Comparison of ENCODE assay signal across 11 cellular contexts in genomic region chr10:32379950-32380547, GRCh38. TPM values are rescaled to one million over a fixed set of nuclear protein-coding genes. Genes with fewer than 3 reads are reported as not detected.
DNase-seq lines count a peak whose midpoint lies in the region; ATAC-seq, FAIRE-seq and TF ChIP-seq lines count a peak whose summit lies in the region.
"Had no signal": no experiment of that assay in that cellular context is flagged by ENCODE, and none has a peak within 500 bp of the region (broad histone marks: within the 10 kb centered on the region; RNA-seq: fewer than 3 reads in every experiment).

No MANE protein-coding gene starts in this region.

- H3K27ac Mint-ChIP-seq in H9: no peak overlapping the region
- no peak overlapping the region for H3K27ac Mint-ChIP-seq in naive thymus-derived CD4-positive, alpha-beta T cell
- H3K27ac Mint-ChIP-seq: natural killer cell had no signal

- peaks cover 6 to 12% of the 10 kb centered on the region in 2 experiments for H3K4me1 Mint-ChIP-seq in H9
- peaks cover 6 to 13% (median 6%) of the 10 kb centered on the region in 7 donors for H3K4me1 Mint-ChIP-seq in naive thymus-derived CD4-positive, alpha-beta T cell

- H3K4me2 ChIP-seq in H9 (ENCODE audit: insufficient read depth, insufficient read length, low read length) (peak overlapping the region; percentile 88), K562 (ENCODE audit: insufficient read depth, low read length) (peak overlapping the region; percentile 87)

- no peak overlapping the region for H3K18ac ChIP-seq in H9 (ENCODE audit: insufficient read length, low read depth, low read length)

- no peak overlapping the region for H3K4me3 Mint-ChIP-seq in H9
- no peak overlapping the region for H3K4me3 Mint-ChIP-seq in naive thymus-derived CD4-positive, alpha-beta T cell
- H3K4me3 Mint-ChIP-seq: IgD-negative memory B cell had no signal

- POLR2A ChIA-PET in A673 (lab: Charles Lee; ENCODE audit: low non-redundant PET) (no interaction called here), K562 (lab: Yijun Ruan, JAX) (interaction anchor here (0.8 to 1.6 kb wide), 4 partner anchors 13 to 51 kb away, joined by 3 to 6 read pairs (median 4); no protein-coding TSS in a partner anchor)
- POLR2A ChIA-PET in naive thymus-derived CD4-positive, alpha-beta T cell (lab: Charles Lee): interaction anchor here (0.6 to 10.0 kb wide), 10 partner anchors 27 to 880 kb away, joined by 3 to 111 read pairs (median 6); partner anchors contain the start of gene CCDC7

- H2AFZ ChIP-seq in H9 (ENCODE audit: low read length): no peak overlapping the region
- H2AFZ ChIP-seq in K562 (ENCODE audit: low read depth, low read length): peak overlapping the region; percentile 96

- no peaks in the 10 kb centered on the region for H3K36me3 Mint-ChIP-seq in H9 (ENCODE audit: insufficient read depth in 1 of 3, low read depth in 3 of 3)
- H3K36me3 Mint-ChIP-seq in naive thymus-derived CD4-positive, alpha-beta T cell: peaks cover 0 to 3% (median 0%) of the 10 kb centered on the region in 5 donors
- H3K36me3 Mint-ChIP-seq: IgD-negative memory B cell, natural killer cell had no signal

- H2BK20ac ChIP-seq in H9 (ENCODE audit: low read depth, low read length, poor library complexity, severe bottlenecking): no peak overlapping the region

- CTCF ChIA-PET in A673 (lab: Charles Lee) (no interaction called here), K562 (lab: Yijun Ruan, JAX; ENCODE audit: low intra/inter-chr PET ratio) (no interaction called here)
- CTCF ChIA-PET in naive thymus-derived CD4-positive, alpha-beta T cell (lab: Charles Lee): interaction anchor here (1.3 kb wide), 1 partner anchor 759 kb away, joined by 3 read pairs; no protein-coding TSS in a partner anchor

- H3K4me1 ChIP-seq in A673 (ENCODE audit: insufficient read depth, low read length, poor library complexity, severe bottlenecking) (peaks cover 32% of the 10 kb centered on the region), H9 (ENCODE audit: insufficient read depth, low read length) (peaks cover 2% of the 10 kb centered on the region; the same call in 1 of the 2 replicates), K562 (replicated peaks in 1 of 2; ENCODE audit: control insufficient read depth in 2 of 2, insufficient read depth in 2 of 2, low read length in 2 of 2) (peaks cover 4 to 9% of the 10 kb centered on the region in 2 experiments; a peak in 3 of 5 replicates)
- peaks cover 0 to 8% of the 10 kb centered on the region in 2 donors for H3K4me1 ChIP-seq in naive thymus-derived CD4-positive, alpha-beta T cell (ENCODE audit: control insufficient read depth in 2 of 2, insufficient read depth in 2 of 2, low read length in 2 of 2)

- H2BK12ac ChIP-seq in H9 (ENCODE audit: insufficient read length, low read depth, low read length): no peak overlapping the region

- H3K27ac ChIP-seq in A673 (ENCODE audit: low read depth, low read length, poor library complexity, severe bottlenecking): peak overlapping the region; percentile 98
- H3K27ac ChIP-seq in H9 (ENCODE audit: insufficient read length, low read depth, low read length): peak overlapping the region; percentile 44
- H3K27ac ChIP-seq in K562 (ENCODE audit: extremely low read depth, low read depth, low read length): peak overlapping the region; percentile 96
- peak overlapping the region; percentile 91 for H3K27ac ChIP-seq in naive thymus-derived CD4-positive, alpha-beta T cell (ENCODE audit: low read depth, low read length)

- no peaks in the 10 kb centered on the region for H3K9me1 ChIP-seq in K562 (ENCODE audit: control insufficient read depth, insufficient read depth, low read length)

- H3K23me2 ChIP-seq in H9 (ENCODE audit: insufficient read length, low read depth, low read length, poor library complexity, severe bottlenecking): peaks cover 2% of the 10 kb centered on the region

- TF ChIP-seq POLR2A in K562 (conservative IDR thresholded peaks at IDR 0.05): no peak

- no CpG with 5 or more reads among the region's 7 CpGs for WGBS in H9 (ENCODE audit: extremely low coverage, insufficient read length, low lambda C conversion rate)
- WGBS in K562 (ENCODE audit: insufficient coverage, low coverage, missing lambda C conversion rate): 15% methylated on average over 7 of the region's 7 CpGs

- in situ Hi-C loops in K562 (cut with MboI): no loop called here

- no peaks in the 10 kb centered on the region for H3K79me1 ChIP-seq in H9 (ENCODE audit: insufficient read depth, low read depth, low read length, poor library complexity, severe bottlenecking)

- no peak for TF ChIP-seq RAD21 in K562 (CRISPR knock-in tag; conservative IDR thresholded peaks at IDR 0.05 in 1 of 2, IDR thresholded peaks at IDR 0.05 in 1 of 2)

- H3K27me3 ChIP-seq in A673 (replicated peaks; ENCODE audit: insufficient read depth, low read depth, low read length, poor library complexity): no peaks in the 10 kb centered on the region
- H3K27me3 ChIP-seq in H9 (ENCODE audit: insufficient read depth, low read length): no peaks in the 10 kb centered on the region
- H3K27me3 ChIP-seq in K562 (ENCODE audit: control insufficient read depth in 2 of 2, insufficient read depth in 2 of 2, low read length in 2 of 2): no peaks in the 10 kb centered on the region
- no peaks in the 10 kb centered on the region for H3K27me3 ChIP-seq in naive thymus-derived CD4-positive, alpha-beta T cell (ENCODE audit: control insufficient read depth in 2 of 2, insufficient read depth in 2 of 2, low read length in 2 of 2)

- no peak overlapping the region for H3T11ph ChIP-seq in H9 (ENCODE audit: low read length)

- H3K9me3 ChIP-seq in A673 (ENCODE audit: low read depth, low read length, poor library complexity, severe bottlenecking): no peaks in the 10 kb centered on the region
- H3K9me3 ChIP-seq in H9 (ENCODE audit: control insufficient read depth, low read depth, low read length): no peaks in the 10 kb centered on the region
- H3K9me3 ChIP-seq in K562 (replicated peaks; ENCODE audit: control insufficient read depth, insufficient read depth, low read depth, low read length): no peaks in the 10 kb centered on the region
- no peaks in the 10 kb centered on the region for H3K9me3 ChIP-seq in naive thymus-derived CD4-positive, alpha-beta T cell (ENCODE audit: control insufficient read depth in 2 of 3, low read length in 3 of 3)

- ATAC-seq in K562 (peak; percentile 3), GM18498 (IDR thresholded peaks at IDR 0.05; ENCODE audit: unreplicated experiment) (no peak)
- ATAC-seq in naive thymus-derived CD4-positive, alpha-beta T cell: no peak

- H3K4me3 ChIP-seq in A673 (ENCODE audit: low read depth, low read length, poor library complexity, severe bottlenecking): peak overlapping the region; percentile 76
- peak overlapping the region; percentile 63; the same call in 1 of the 2 replicates for H3K4me3 ChIP-seq in K562
- peak overlapping the region; percentile 92 for H3K4me3 ChIP-seq in naive thymus-derived CD4-positive, alpha-beta T cell (ENCODE audit: low read length)

- H3K9ac ChIP-seq in H9 (ENCODE audit: extremely low read depth, insufficient read length, low read length) (no peak overlapping the region), K562 (ENCODE audit: insufficient read depth in 1 of 2, low read depth in 2 of 2, low read length in 2 of 2) (peak overlapping the region; percentile 54 to 90; a peak in 3 of 4 replicates)

- no peak overlapping the region for H3K14ac ChIP-seq in H9 (ENCODE audit: insufficient read depth, low read length)

- H2AK5ac ChIP-seq in H9 (ENCODE audit: insufficient read length, low read length): no peak overlapping the region

- no peak overlapping the region for H4K8ac ChIP-seq in H9 (replicated peaks; ENCODE audit: insufficient read length, low read depth, low read length)

- H3K36me3 ChIP-seq in A673 (ENCODE audit: insufficient read depth, low read length, poor library complexity, severe bottlenecking): peaks cover 13% of the 10 kb centered on the region
- no peaks in the 10 kb centered on the region for H3K36me3 ChIP-seq in K562 (ENCODE audit: control insufficient read depth, insufficient read depth, low read length)
- no peaks in the 10 kb centered on the region for H3K36me3 ChIP-seq in naive thymus-derived CD4-positive, alpha-beta T cell (ENCODE audit: control insufficient read depth in 2 of 3, insufficient read depth in 3 of 3, low read length in 3 of 3)

- no peak overlapping the region for H3K23ac ChIP-seq in H9 (ENCODE audit: insufficient read length, low read depth, low read length)

- peak; percentile 81 for FAIRE-seq in K562 (lab: Jason Lieb, UNC)

- H3K56ac ChIP-seq in H9 (ENCODE audit: insufficient read length, low read depth, low read length): no peak overlapping the region

- no peak overlapping the region for H3K4ac ChIP-seq in H9 (ENCODE audit: low read depth, low read length)

- TF ChIP-seq CTCF in A673 (conservative IDR thresholded peaks at IDR 0.05; ENCODE audit: low read depth, low read length): no peak
- TF ChIP-seq CTCF in H9 (conservative IDR thresholded peaks at IDR 0.05): no peak
- no peak for TF ChIP-seq CTCF in K562 (IDR thresholded peaks at IDR 0.05 in 2 of 3, conservative IDR thresholded peaks at IDR 0.05 in 1 of 3; ENCODE audit: insufficient read depth in 2 of 3, low read depth in 1 of 3, low read length in 3 of 3)

- intact Hi-C loops in A673 (cut with micrococcal nuclease; ENCODE audit: unreplicated experiment) (loop anchor here (2.0 to 10.0 kb wide), 3 partner anchors 21 to 625 kb away; partner anchors contain the start of gene CCDC7), K562 (cut with micrococcal nuclease) (loop anchor here (2.0 to 10.0 kb wide), 5 partner anchors 39 to 625 kb away; partner anchors contain the start of genes CCDC7 and ITGB1)
- intact Hi-C loops in naive thymus-derived CD4-positive, alpha-beta T cell (cut with micrococcal nuclease): loop anchor here (2.0 to 10.0 kb wide), 12 partner anchors 323 to 1943 kb away; partner anchors contain the start of genes ITGB1 (in 2 of the 2), ARHGAP12 (in 1 of the 2) and KIF5B (in 1 of the 2)

- H4K91ac ChIP-seq in H9 (ENCODE audit: insufficient read length, low read depth, low read length): no peak overlapping the region

- no peak overlapping the region for H2BK120ac ChIP-seq in H9 (ENCODE audit: low read depth, low read length, poor library complexity, severe bottlenecking)

- H3K79me2 ChIP-seq in H9 (ENCODE audit: insufficient read depth, low read length): no peaks in the 10 kb centered on the region; the same call in 1 of the 2 replicates
- H3K79me2 ChIP-seq in K562 (ENCODE audit: control insufficient read depth, insufficient read depth, low read length): peaks cover 38% of the 10 kb centered on the region

- H4K20me1 ChIP-seq in H9 (ENCODE audit: control insufficient read depth, insufficient read depth, insufficient read length): no peaks in the 10 kb centered on the region
- no peaks in the 10 kb centered on the region for H4K20me1 ChIP-seq in K562 (replicated peaks; ENCODE audit: control insufficient read depth, insufficient read depth, low read length)

- no peaks in the 10 kb centered on the region for H3K27me3 Mint-ChIP-seq in H9 (ENCODE audit: low read depth)
- H3K27me3 Mint-ChIP-seq in naive thymus-derived CD4-positive, alpha-beta T cell: no peaks in the 10 kb centered on the region
- H3K27me3 Mint-ChIP-seq: IgD-negative memory B cell had no signal

- no peak overlapping the region for H2BK15ac ChIP-seq in H9 (ENCODE audit: low read depth, low read length)

- no peak overlapping the region for H2BK5ac ChIP-seq in H9 (ENCODE audit: insufficient read length, low read length)

- H4K5ac ChIP-seq in H9 (ENCODE audit: insufficient read length, low read depth, low read length): no peak overlapping the region

- H3K9me3 Mint-ChIP-seq in H9: no peaks in the 10 kb centered on the region
- H3K9me3 Mint-ChIP-seq in naive thymus-derived CD4-positive, alpha-beta T cell: no peaks in the 10 kb centered on the region
- H3K9me3 Mint-ChIP-seq: IgD-negative memory B cell, natural killer cell had no signal

- DNase-seq in A673 (ENCODE audit: low spot score) (no peak), H9 (no peak), K562 (ENCODE audit: extremely low read depth in 1 of 4, low spot score in 3 of 4) (peak in 2 of 4 experiments; percentile 18 to 51), AG20443 (ENCODE audit: low spot score) (no peak)
- no peak for DNase-seq in naive thymus-derived CD4-positive, alpha-beta T cell
- DNase-seq in activated naive CD4-positive, alpha-beta T cell (lab: John Stamatoyannopoulos, UW): no peak
- no peak for DNase-seq in stimulated activated CD4-positive, alpha-beta T cell treated with anti-CD3 and anti-CD28 coated beads, Interleukin-2, amount 100 ng/mL, for 48 hours
- DNase-seq: glutamatergic neuron, natural killer cell had no signal

- BruUV-seq in A673 (replicated peaks; lab: Mats Ljungman, UMichigan): no TSS peak
- no TSS peak for BruUV-seq in K562 (replicated peaks; lab: Mats Ljungman, UMichigan)

- no peak; the same call in 1 of the 2 replicates for TF ChIP-seq EP300 in K562 (IDR thresholded peaks at IDR 0.05; ENCODE audit: low read length)

RNA-seq across cellular contexts. Expression of gene EPC1, which starts 33.1 kb away (rescaled TPM):
- 75.7 and 75.8 TPM in 2 replicates for total RNA-seq in A673 (2021)
- 32.5 and 33.5 TPM in 2 replicates for total RNA-seq in H9 (2021)
- total RNA-seq in K562 (2011; cell fraction: chromatin; rRNA removed; ENCODE audit: low replicate concordance): 60.0 and 102 TPM in 2 replicates
- 40.2 and 50.7 TPM in 2 replicates for total RNA-seq in K562 (2011; cell fraction: nucleolus; rRNA removed)
- 70.0 and 75.9 TPM in 2 replicates for total RNA-seq in K562 (2011; cell fraction: nucleoplasm; rRNA removed)
- 16.1 and 27.6 TPM in 2 replicates for total RNA-seq in K562 (2014; rRNA removed)
- 14.1 and 15.9 TPM in 2 replicates for total RNA-seq in K562 (2014; rRNA removed; fragmentation: Illumina TruSeq; extraction: Trizol)
- 15.6 and 18.7 TPM in 2 replicates for total RNA-seq in K562 (2015; rRNA removed; fragmentation: Illumina TruSeq; extraction: Trizol)
- 21.3 and 25.7 TPM in 2 replicates for total RNA-seq in K562 (2021)
- polyA plus RNA-seq in K562 (2011; rRNA removed): 43.6 and 48.7 TPM in 2 replicates
- 30.4 and 33.0 TPM in 2 replicates for polyA plus RNA-seq in K562 (2011; cell fraction: cytosol; rRNA removed)
- 81.3 and 107 TPM in 2 replicates for polyA plus RNA-seq in K562 (2011; cell fraction: nucleus; rRNA removed)
- polyA plus RNA-seq in K562 (2012): 15.3 and 19.4 TPM in 2 replicates
- 21.6 and 24.2 TPM in 2 replicates for polyA plus RNA-seq in K562 (2014; fragmentation: Illumina TruSeq; extraction: Trizol)
- 1 to 10 TPM; 7.0 to 7.2 TPM for polyA plus RNA-seq in K562 (2014; fragmentation: Nextera tagmentation; extraction: Ambion mirVana)
- 29.8 and 32.1 TPM in 2 replicates for polyA plus RNA-seq in K562 (2014; rRNA removed)
- 77.5 and 80.6 TPM in 2 replicates for polyA minus RNA-seq in K562 (2011; rRNA and poly(A)+ RNA removed)
- 15.9 and 21.8 TPM in 2 replicates for polyA minus RNA-seq in K562 (2011; cell fraction: cytosol; rRNA and poly(A)+ RNA removed)
- 36.1 and 82.8 TPM in 2 replicates for polyA minus RNA-seq in K562 (2011; cell fraction: nucleus; rRNA and poly(A)+ RNA removed)
- 100 to 1,000 TPM in 4 of 5 experiments, 10 to 100 TPM in 1; 46.0 to 156 (median 117) TPM for total RNA-seq in naive thymus-derived CD4-positive, alpha-beta T cell
- 10 to 100 TPM; 50.0 to 63.3 TPM for polyA plus RNA-seq in naive thymus-derived CD4-positive, alpha-beta T cell

Comparison
In these comparisons a context has a peak if more than half of its experiments do, and no peak if none do; other contexts are left out.
1. H3K27ac ChIP-seq: peak in every context shown above with its lines; median percentile 98 in A673; 96 in K562; 91 in naive thymus-derived CD4-positive, alpha-beta T cell; 44 in H9.